In genomic region chr12:49038291-49038955, GRCh38 we compare ENCODE assay signal across 16 cellular contexts. TPM values are rescaled to one million over a fixed set of nuclear protein-coding genes. Genes with fewer than 3 reads are reported as not detected.
"Had no signal": no experiment of that assay in that cellular context is flagged by ENCODE, and none has a peak within 500 bp of the region (broad histone marks: within the 10 kb centered on the region; RNA-seq: fewer than 3 reads in every experiment).

No MANE protein-coding gene starts in this region.

- H3K4me3 ChIP-seq: neural progenitor cell, psoas muscle, right lobe of liver, tibial nerve, vagina had no signal

- H3K27ac ChIP-seq: neural progenitor cell, psoas muscle, right lobe of liver, tibial nerve, vagina, VCaP had no signal

- H3K4me1 ChIP-seq: neural progenitor cell, psoas muscle, right lobe of liver, tibial nerve, vagina had no signal

- ATAC-seq: psoas muscle, right lobe of liver had no signal

- H3K9me3 ChIP-seq: psoas muscle, right lobe of liver, tibial nerve, vagina had no signal

- H3K27me3 ChIP-seq: neural progenitor cell, right lobe of liver, tibial nerve, vagina had no signal

- DNase-seq: activated CD4-positive, alpha-beta T cell treated with anti-CD3 and anti-CD28 coated beads for 1 hour; dermis blood vessel endothelial cell; effector memory CD4-positive, alpha-beta T cell; foreskin fibroblast; naive B cell; psoas muscle; small intestine; stimulated activated CD4-positive, alpha-beta T cell treated with anti-CD3 and anti-CD28 coated beads, Interleukin-15, amount 100 ng/mL, for 24 hours; stimulated activated CD4-positive, alpha-beta T cell treated with anti-CD3 and anti-CD28 coated beads, Interleukin-2, amount 100 ng/mL, for 48 hours; SW 1271; T-helper 2 cell had no signal

- H3K36me3 ChIP-seq: neural progenitor cell had no signal

- FAIRE-seq: small intestine had no signal

RNA-seq across cellular contexts. Expression of gene DDN, which starts 39.2 kb away (rescaled TPM):
- total RNA-seq: tibial nerve, vagina had no signal
